Comparison of ENCODE assay signal across 8 cellular contexts in genomic region chr10:80535671-80536360, GRCh38. TPM values are rescaled to one million over a fixed set of nuclear protein-coding genes. Genes with fewer than 3 reads are reported as not detected.
DNase-seq lines count a peak whose midpoint lies in the region; ATAC-seq and TF ChIP-seq lines count a peak whose summit lies in the region.

No MANE protein-coding gene starts in this region.

- no peaks in the 10 kb centered on the region for H3K27me3 ChIP-seq in dorsolateral prefrontal cortex

- H3K27ac Mint-ChIP-seq in stimulated activated effector memory CD8-positive, alpha-beta T cell treated with anti-CD3 and anti-CD28 coated beads, Interleukin-12 subunit alpha, Interleukin-12 subunit beta, amount 100 ng/mL, for 72 hours = peak overlapping the region; percentile 98

- peak overlapping the region in 22 of 59 donors; percentile 4 to 71 (median 28) for H3K27ac ChIP-seq in dorsolateral prefrontal cortex

- H3K36me3 ChIP-seq in mucosa of descending colon (ENCODE audit: low read depth) = no peaks in the 10 kb centered on the region

- no peaks in the 10 kb centered on the region for H3K9me3 ChIP-seq in mucosa of descending colon

- H3K9me3 Mint-ChIP-seq in stimulated activated effector memory CD8-positive, alpha-beta T cell treated with anti-CD3 and anti-CD28 coated beads, Interleukin-12 subunit alpha, Interleukin-12 subunit beta, amount 100 ng/mL, for 72 hours = no peaks in the 10 kb centered on the region

- H3K4me1 ChIP-seq in mucosa of descending colon (ENCODE audit: low read depth) = peaks cover 2% of the 10 kb centered on the region

- H3K4me3 Mint-ChIP-seq in stimulated activated effector memory CD8-positive, alpha-beta T cell treated with anti-CD3 and anti-CD28 coated beads, Interleukin-12 subunit alpha, Interleukin-12 subunit beta, amount 100 ng/mL, for 72 hours = peak overlapping the region; percentile 84

- TF ChIP-seq CTCF in dorsolateral prefrontal cortex (IDR thresholded peaks at IDR 0.05 in 54 of 56, conservative IDR thresholded peaks at IDR 0.05 in 2 of 56; ENCODE audit: low read depth in 1 of 56, partially characterized antibody in 56 of 56) (peak in 53 of 56 donors; percentile 19 to 66 (median 47)), mucosa of descending colon (IDR thresholded peaks at IDR 0.05) (peak; percentile 79)

- H3K36me3 Mint-ChIP-seq in stimulated activated effector memory CD8-positive, alpha-beta T cell treated with anti-CD3 and anti-CD28 coated beads, Interleukin-12 subunit alpha, Interleukin-12 subunit beta, amount 100 ng/mL, for 72 hours = peaks cover 9% of the 10 kb centered on the region

- TF ChIP-seq EP300 in Ishikawa (IDR thresholded peaks at IDR 0.05; ENCODE audit: borderline replicate concordance) = no peak

- intact Hi-C loops in dorsolateral prefrontal cortex (cut with DNase I) (no loop called here), mucosa of descending colon (cut with DNase I, micrococcal nuclease) (no loop called here)

- ATAC-seq in GM21381 (IDR thresholded peaks at IDR 0.05; ENCODE audit: unreplicated experiment) = peak; percentile 81
- ATAC-seq in mucosa of descending colon = peak; percentile 96
- ATAC-seq in stimulated activated effector memory CD8-positive, alpha-beta T cell treated with anti-CD3 and anti-CD28 coated beads, Interleukin-12 subunit alpha, Interleukin-12 subunit beta, amount 100 ng/mL, for 72 hours = peak; percentile 91

- peak overlapping the region in 57 of 59 donors; percentile 2 to 64 (median 43) for H3K4me3 ChIP-seq in dorsolateral prefrontal cortex
- H3K4me3 ChIP-seq in mucosa of descending colon = peak overlapping the region; percentile 19

- DNase-seq in COR-L47 (lab: John Stamatoyannopoulos, UW) (peak; percentile 12), dorsolateral prefrontal cortex (peak in 1 of 10 donors; percentile 14), mucosa of descending colon (peak; percentile 87 to 91 (median 90)), HuH-7.5 (ENCODE audit: low spot score) (no peak)
- DNase-seq in activated CD4-positive, alpha-beta T cell treated with anti-CD3 and anti-CD28 coated beads for 1 hour = peak; percentile 63
- peak; percentile 63 to 88 for DNase-seq in stimulated activated effector memory CD8-positive, alpha-beta T cell treated with anti-CD3 and anti-CD28 coated beads, Interleukin-12 subunit alpha, Interleukin-12 subunit beta, amount 100 ng/mL, for 72 hours (ENCODE audit: low spot score in 2 of 2)

- H3K4me1 Mint-ChIP-seq in stimulated activated effector memory CD8-positive, alpha-beta T cell treated with anti-CD3 and anti-CD28 coated beads, Interleukin-12 subunit alpha, Interleukin-12 subunit beta, amount 100 ng/mL, for 72 hours = peaks cover 36% of the 10 kb centered on the region

- TF ChIP-seq RAD21 in Ishikawa (IDR thresholded peaks at IDR 0.05; ENCODE audit: low read depth) = peak; percentile 48; the same call in 1 of the 2 replicates

TF ChIP-seq in Ishikawa, 13 proteins besides CTCF, POLR2A, EP300 and RAD21:
- TF ChIP-seq TEAD4 (IDR thresholded peaks at IDR 0.05) = no peak
- TF ChIP-seq ZBTB7A (IDR thresholded peaks at IDR 0.05; ENCODE audit: low read depth) = peak; percentile 85; the same call in 1 of the 2 replicates
- no peak for TF ChIP-seq EGR1 (IDR thresholded peaks at IDR 0.05)

RNA-seq across cellular contexts. Expression of gene SH2D4B, which starts 1.9 kb away (rescaled TPM):
- total RNA-seq in dorsolateral prefrontal cortex (1 to 10 TPM in 2 of 120 experiments, under 1 TPM in 103, not detected in 15; 0.07 to 1.3 (median 0.38) TPM), mucosa of descending colon (not detected)
